ENCODE assay signal across 24 cellular contexts in genomic region chr6:137920331-137920730, GRCh38. TPM values are rescaled to one million over a fixed set of nuclear protein-coding genes. Genes with fewer than 3 reads are reported as not detected.
DNase-seq lines count a peak whose midpoint lies in the region; ATAC-seq, FAIRE-seq and TF ChIP-seq lines count a peak whose summit lies in the region.
"Had no signal": no experiment of that assay in that cellular context is flagged by ENCODE, and none has a peak within 500 bp of the region (broad histone marks: within the 10 kb centered on the region; RNA-seq: fewer than 3 reads in every experiment).

No MANE protein-coding gene starts in this region.

- H3K18ac ChIP-seq in IMR-90 (ENCODE audit: low read depth, low read length) = no peak overlapping the region

- H2BK20ac ChIP-seq in IMR-90 (ENCODE audit: low read depth, low read length) = no peak overlapping the region

- H3K9ac ChIP-seq in BLaER1 = no peak overlapping the region
- no peak overlapping the region for H3K9ac ChIP-seq in IMR-90 (ENCODE audit: low read depth, low read length)

- H3K4me2 ChIP-seq in BLaER1 = peak overlapping the region; percentile 45
- no peak overlapping the region for H3K4me2 ChIP-seq in IMR-90 (ENCODE audit: low read depth, low read length)
- H3K4me2 ChIP-seq: hepatocyte had no signal

- H3K9me3 ChIP-seq in BLaER1 = peaks cover 19% of the 10 kb centered on the region; the same call in 1 of the 2 replicates
- H3K9me3 ChIP-seq in IMR-90 (ENCODE audit: control insufficient read depth, insufficient read depth, low read length) = no peaks in the 10 kb centered on the region
- H3K9me3 ChIP-seq: colonic mucosa, MG63, neutrophil had no signal

- H4K8ac ChIP-seq in IMR-90 (ENCODE audit: low read depth in 2 of 2, low read length in 2 of 2) = no peak overlapping the region

- no peaks in the 10 kb centered on the region for H3K36me3 Mint-ChIP-seq in activated CD4-positive, alpha-beta memory T cell treated with anti-CD3 and anti-CD28 coated beads, Interleukin-2, amount 10 ng/mL, durations not matched to agents 7 days and 5 days (ENCODE audit: low read depth)
- H3K36me3 Mint-ChIP-seq: IgD-negative memory B cell had no signal

- dilution Hi-C loops in IMR-90 (cut with HindIII; ENCODE audit: low sequenced_read_pairs, unreplicated experiment) = no loop called here

- H3K4me1 Mint-ChIP-seq in activated CD4-positive, alpha-beta memory T cell treated with anti-CD3 and anti-CD28 coated beads, Interleukin-2, amount 10 ng/mL, durations not matched to agents 7 days and 5 days = no peaks in the 10 kb centered on the region

- no CpG with 5 or more reads among the region's 5 CpGs for WGBS in IMR-90 (ENCODE audit: extremely low coverage in 2 of 2, insufficient read length in 1 of 2), 2 experiments

- peak overlapping the region; percentile 36; the same call in 1 of the 3 replicates for H2BK15ac ChIP-seq in IMR-90 (ENCODE audit: low read depth, low read length)

- ATAC-seq in HG02642 (IDR thresholded peaks at IDR 0.05; ENCODE audit: poor library complexity, unreplicated experiment) = peak; percentile 61
- no peak for ATAC-seq in IMR-90 (ENCODE audit: low read depth)
- no peak for ATAC-seq in GM19328 (IDR thresholded peaks at IDR 0.05; ENCODE audit: unreplicated experiment)

- H4K20me1 ChIP-seq in BLaER1 (no peaks in the 10 kb centered on the region), IMR-90 (ENCODE audit: insufficient read depth, low read length) (no peaks in the 10 kb centered on the region)

- H3K36me3 ChIP-seq in BLaER1 = no peaks in the 10 kb centered on the region
- no peaks in the 10 kb centered on the region for H3K36me3 ChIP-seq in IMR-90 (ENCODE audit: control insufficient read depth, insufficient read depth, low read length)
- H3K36me3 ChIP-seq: colonic mucosa, MG63, neutrophil had no signal

- H3K4me1 ChIP-seq in BLaER1 (peaks cover 63% of the 10 kb centered on the region), IMR-90 (ENCODE audit: control insufficient read depth, insufficient read depth, low read length) (peaks cover 5% of the 10 kb centered on the region; the same call in 1 of the 2 replicates)
- H3K4me1 ChIP-seq: colonic mucosa had no signal

- in situ Hi-C loops in IMR-90 (cut with MboI; ENCODE audit: low sequenced_read_pairs) = no loop called here

- no peak for TF ChIP-seq CTCF in IMR-90 (conservative IDR thresholded peaks at IDR 0.05; ENCODE audit: low read depth, low read length)

- H2AK9ac ChIP-seq in IMR-90 (replicated peaks; ENCODE audit: low read depth, low read length, poor library complexity) = no peak overlapping the region

- no peaks in the 10 kb centered on the region for H3K9me1 ChIP-seq in IMR-90 (ENCODE audit: insufficient read depth, low read length)

- no peaks in the 10 kb centered on the region for H3K79me1 ChIP-seq in IMR-90 (ENCODE audit: low read depth in 1 of 2, low read length in 2 of 2)

- no peak overlapping the region for H2AFZ ChIP-seq in IMR-90 (replicated peaks; ENCODE audit: low read length, poor library complexity)
- H2AFZ ChIP-seq: hepatocyte had no signal

- H3K27me3 ChIP-seq in BLaER1 (no peaks in the 10 kb centered on the region), IMR-90 (ENCODE audit: control insufficient read depth, insufficient read depth, low read length) (no peaks in the 10 kb centered on the region)
- H3K27me3 ChIP-seq: colonic mucosa, hepatocyte, MG63, neutrophil had no signal

- H3K9me3 Mint-ChIP-seq in activated CD4-positive, alpha-beta memory T cell treated with anti-CD3 and anti-CD28 coated beads, Interleukin-2, amount 10 ng/mL, durations not matched to agents 7 days and 5 days = peaks cover 3% of the 10 kb centered on the region
- H3K9me3 Mint-ChIP-seq: endodermal cell, IgD-negative memory B cell had no signal

- TF ChIP-seq RAD21 in IMR-90 (IDR thresholded peaks at IDR 0.05; ENCODE audit: low read length) = no peak

- H3K4me3 ChIP-seq in BLaER1 (no peak overlapping the region), IMR-90 (ENCODE audit: insufficient read depth, low read depth, low read length) (no peak overlapping the region)
- H3K4me3 ChIP-seq: colonic mucosa, hepatocyte, MG63 had no signal

- H3K4ac ChIP-seq in IMR-90 (ENCODE audit: low read depth, low read length) = no peak overlapping the region

- DNase-seq in GM19239 (ENCODE audit: insufficient read length, low spot score) = no peak
- DNase-seq in IMR-90 = no peak
- no peak for DNase-seq in NCI-H146 treated with DMSO at 0.1 percent for 48 hours (lab: John Stamatoyannopoulos, UW; ENCODE audit: unreplicated experiment)
- no peak for DNase-seq in DMS79 (lab: John Stamatoyannopoulos, UW)
- no peak for DNase-seq in activated CD4-positive, alpha-beta memory T cell treated with anti-CD3 and anti-CD28 coated beads, Interleukin-2, amount 10 ng/mL, durations not matched to agents 7 days and 5 days
- DNase-seq: activated CD4-positive, CD25-positive, alpha-beta regulatory T cell; colonic mucosa; endodermal cell; MG63; NCI-H1436 treated with DMSO at 0.1 percent for 48 hours; NCI-H226; small intestine; stimulated activated CD4-positive, alpha-beta T cell treated with anti-CD3 and anti-CD28 coated beads, Interleukin-4, amount 100 ng/mL, for 1 hour; T-helper 2 cell had no signal

- intact Hi-C loops in IMR-90 (cut with micrococcal nuclease) = no loop called here

- H2BK120ac ChIP-seq in IMR-90 (ENCODE audit: low read depth, low read length) = no peak overlapping the region

- no peaks in the 10 kb centered on the region for H3K27me3 Mint-ChIP-seq in activated CD4-positive, alpha-beta memory T cell treated with anti-CD3 and anti-CD28 coated beads, Interleukin-2, amount 10 ng/mL, durations not matched to agents 7 days and 5 days
- H3K27me3 Mint-ChIP-seq: IgD-negative memory B cell had no signal

- BruUV-seq in IMR-90 (replicated peaks; lab: Mats Ljungman, UMichigan) = no TSS peak

- H2AK5ac ChIP-seq in IMR-90 (ENCODE audit: low read depth, low read length) = no peak overlapping the region; the same call in 1 of the 2 replicates

- no peak overlapping the region for H3K23ac ChIP-seq in IMR-90 (ENCODE audit: low read depth, low read length)

- H3K14ac ChIP-seq in IMR-90 (replicated peaks; ENCODE audit: low read depth, low read length) = no peak overlapping the region

- H4K5ac ChIP-seq in IMR-90 (ENCODE audit: low read depth, low read length) = no peak overlapping the region

- CTCF ChIA-PET in IMR-90 (lab: Yijun Ruan, JAX) = interaction anchor here (0.9 kb wide), 1 partner anchor 9 kb away, joined by 4 read pairs; no protein-coding TSS in a partner anchor
- CTCF ChIA-PET in activated CD4-positive, alpha-beta memory T cell treated with anti-CD3 and anti-CD28 coated beads, Interleukin-2, amount 10 ng/mL, durations not matched to agents 7 days and 5 days (lab: Charles Lee) = no interaction called here

- no peak overlapping the region for H3K4me3 Mint-ChIP-seq in activated CD4-positive, alpha-beta memory T cell treated with anti-CD3 and anti-CD28 coated beads, Interleukin-2, amount 10 ng/mL, durations not matched to agents 7 days and 5 days
- H3K4me3 Mint-ChIP-seq: endodermal cell had no signal

- TF ChIP-seq POLR2A in IMR-90 (IDR thresholded peaks at IDR 0.05; ENCODE audit: low read depth, low read length) = no peak

- POLR2A ChIA-PET in IMR-90 (lab: Charles Lee; ENCODE audit: unreplicated experiment) = no interaction called here
- POLR2A ChIA-PET in activated CD4-positive, alpha-beta memory T cell treated with anti-CD3 and anti-CD28 coated beads, Interleukin-2, amount 10 ng/mL, durations not matched to agents 7 days and 5 days (lab: Charles Lee) = interaction anchor here (0.9 kb wide), 1 partner anchor 11 kb away, joined by 3 read pairs; no protein-coding TSS in a partner anchor

- H2BK5ac ChIP-seq in IMR-90 (ENCODE audit: low read depth, low read length, poor library complexity, severe bottlenecking) = no peak overlapping the region

- H3K27ac ChIP-seq in BLaER1 (0 out of 2 replicates have a peak overlapping the region, but pooled peaks have one; percentile 12), IMR-90 (ENCODE audit: insufficient read depth, low read length) (no peak overlapping the region)
- H3K27ac ChIP-seq: C4-2B, colonic mucosa, hepatocyte, neutrophil had no signal

- no peak overlapping the region for H4K91ac ChIP-seq in IMR-90 (ENCODE audit: insufficient read depth, low read depth, low read length)

- H3K27ac Mint-ChIP-seq in activated CD4-positive, alpha-beta memory T cell treated with anti-CD3 and anti-CD28 coated beads, Interleukin-2, amount 10 ng/mL, durations not matched to agents 7 days and 5 days = no peak overlapping the region
- H3K27ac Mint-ChIP-seq: endodermal cell had no signal

- H3K56ac ChIP-seq in IMR-90 (ENCODE audit: extremely low read depth, insufficient read depth, low read length) = no peak overlapping the region

- FAIRE-seq in GM19239 (lab: Jason Lieb, UNC) = peak; percentile 97
- FAIRE-seq: D721Med, H54, RCC 7860, small intestine had no signal

TF ChIP-seq in IMR-90, 13 proteins besides CTCF, POLR2A, EP300 and RAD21:
- TF ChIP-seq MAFK (IDR thresholded peaks at IDR 0.05; ENCODE audit: low read depth, low read length) = no peak
- no peak for TF ChIP-seq BHLHE40 (IDR thresholded peaks at IDR 0.05; ENCODE audit: low read depth, low read length)
- TF ChIP-seq NFE2L2 (IDR thresholded peaks at IDR 0.05; ENCODE audit: low read depth, low read length) = no peak
- TF ChIP-seq RCOR1 (IDR thresholded peaks at IDR 0.05; ENCODE audit: insufficient replicate concordance, low read length) = no peak
- no peak for TF ChIP-seq CHD1 (IDR thresholded peaks at IDR 0.05; ENCODE audit: low read depth, low read length)
- no peak for TF ChIP-seq ELK1 (IDR thresholded peaks at IDR 0.05; ENCODE audit: borderline replicate concordance, low read depth, low read length)
- TF ChIP-seq SMC3 (IDR thresholded peaks at IDR 0.05; ENCODE audit: low read depth, low read length) = no peak
- TF ChIP-seq FOS (IDR thresholded peaks at IDR 0.05; ENCODE audit: low read depth, low read length) = no peak
- TF ChIP-seq MAZ (IDR thresholded peaks at IDR 0.05; ENCODE audit: borderline replicate concordance, low read depth, low read length) = no peak
TF ChIP-seq in IMR-90: peak in this region for 0.

RNA-seq across cellular contexts. Expression of gene TNFAIP3, which starts 53.3 kb away (rescaled TPM):
- total RNA-seq in IMR-90 (2012; rRNA removed) = 4.4 and 5.0 TPM in 2 replicates
- 12.6 and 14.2 TPM in 2 replicates for polyA plus RNA-seq in IMR-90 (2012; rRNA removed)
- 3.5 and 6.8 TPM in 2 replicates for polyA plus RNA-seq in IMR-90 (2012; cell fraction: cytosol; rRNA removed)
- 29.5 and 108 TPM in 2 replicates for polyA plus RNA-seq in IMR-90 (2012; cell fraction: nucleus; rRNA removed; ENCODE audit: low replicate concordance)
- 100 to 1,000 TPM; 143 to 144 TPM for total RNA-seq in activated CD4-positive, alpha-beta memory T cell treated with anti-CD3 and anti-CD28 coated beads, Interleukin-2, amount 10 ng/mL, durations not matched to agents 7 days and 5 days

Comparison
In these comparisons a context has a peak if more than half of its experiments do, and no peak if none do; other contexts are left out.
1. RNA of gene TNFAIP3, which starts 53.3 kb away (total RNA-seq): 143 to 144 TPM in activated CD4-positive, alpha-beta memory T cell treated with anti-CD3 and anti-CD28 coated beads, Interleukin-2, amount 10 ng/mL, durations not matched to agents 7 days and 5 days; 4.4 to 5.0 TPM in IMR-90; every median in the first group is over 10 times any median in the second.